1 cellular context compared by ENCODE assay signal in the genomic region with DNA sequence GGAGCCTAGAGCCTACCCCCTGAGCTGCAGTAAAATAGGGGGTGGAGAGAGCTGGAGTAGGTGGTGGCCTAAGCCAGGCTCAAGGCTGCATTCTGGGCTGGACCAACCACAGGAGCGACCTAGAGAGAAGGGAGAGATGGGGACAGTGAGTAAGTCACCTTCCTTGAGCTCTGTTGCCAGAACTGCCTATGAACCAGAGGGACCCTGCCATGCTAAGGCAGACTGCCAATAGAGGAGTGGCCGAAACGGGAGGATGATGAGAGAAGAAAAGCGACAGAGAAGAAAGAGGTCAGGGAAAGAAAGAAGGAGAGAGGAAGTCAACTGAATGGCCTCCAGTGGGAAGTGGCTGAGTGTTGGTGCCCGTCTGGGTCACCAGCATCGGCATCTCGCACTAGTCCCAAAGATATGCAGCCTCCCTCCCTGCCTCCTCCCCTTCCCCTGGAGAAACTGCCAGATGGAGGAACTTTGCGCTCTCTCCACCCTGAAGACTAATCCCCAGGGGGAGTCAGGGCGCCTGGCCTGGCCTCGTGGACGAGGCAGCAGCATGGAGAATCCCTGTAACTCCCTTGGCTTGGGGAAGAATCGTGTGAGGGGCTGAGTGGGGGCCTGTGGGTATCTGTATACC.
TF ChIP-seq lines count a peak whose summit lies in the region.

No MANE protein-coding gene starts in this region.

TF ChIP-seq in IMR-90, 13 proteins besides CTCF, POLR2A, EP300 and RAD21:
- TF ChIP-seq RCOR1 (IDR thresholded peaks at IDR 0.05; ENCODE audit: insufficient replicate concordance, low read length) (no peak), CEBPB (IDR thresholded peaks at IDR 0.05; ENCODE audit: low read depth, low read length) (no peak), FOS (IDR thresholded peaks at IDR 0.05; ENCODE audit: low read depth, low read length) (no peak), MAZ (IDR thresholded peaks at IDR 0.05; ENCODE audit: borderline replicate concordance, low read depth, low read length) (no peak), MXI1 (IDR thresholded peaks at IDR 0.05; ENCODE audit: borderline replicate concordance, low read depth, low read length) (no peak), RFX5 (IDR thresholded peaks at IDR 0.05; ENCODE audit: low read depth, low read length) (no peak), BHLHE40 (IDR thresholded peaks at IDR 0.05; ENCODE audit: low read depth, low read length) (no peak), NFE2L2 (IDR thresholded peaks at IDR 0.05; ENCODE audit: low read depth, low read length) (no peak), CHD1 (IDR thresholded peaks at IDR 0.05; ENCODE audit: low read depth, low read length) (no peak), SMC3 (IDR thresholded peaks at IDR 0.05; ENCODE audit: low read depth, low read length) (no peak)
- TF ChIP-seq, protein P1, sequence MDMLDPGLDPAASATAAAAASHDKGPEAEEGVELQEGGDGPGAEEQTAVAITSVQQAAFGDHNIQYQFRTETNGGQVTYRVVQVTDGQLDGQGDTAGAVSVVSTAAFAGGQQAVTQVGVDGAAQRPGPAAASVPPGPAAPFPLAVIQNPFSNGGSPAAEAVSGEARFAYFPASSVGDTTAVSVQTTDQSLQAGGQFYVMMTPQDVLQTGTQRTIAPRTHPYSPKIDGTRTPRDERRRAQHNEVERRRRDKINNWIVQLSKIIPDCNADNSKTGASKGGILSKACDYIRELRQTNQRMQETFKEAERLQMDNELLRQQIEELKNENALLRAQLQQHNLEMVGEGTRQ (IDR thresholded peaks at IDR 0.05; ENCODE audit: low read depth, low read length) = no peak
